In genomic region chr17:76566988-76567431, GRCh38 we compare ENCODE assay signal across 15 cellular contexts. TPM values are rescaled to one million over a fixed set of nuclear protein-coding genes. Genes with fewer than 3 reads are reported as not detected.
A peak's percentile ranks its signal among the peaks of the same experiment; 100 is the strongest.
DNase-seq lines count a peak whose midpoint lies in the region; ATAC-seq, FAIRE-seq and TF ChIP-seq lines count a peak whose summit lies in the region.
"Had no signal": no experiment of that assay in that cellular context is flagged by ENCODE, and none has a peak within 500 bp of the region (broad histone marks: within the 10 kb centered on the region; RNA-seq: fewer than 3 reads in every experiment).

No MANE protein-coding gene starts in this region.

- H3K27ac Mint-ChIP-seq in activated T-cell treated with anti-CD3 and anti-CD28 coated beads, Interleukin-2, amount 50 U/mL, for 24 hours, result peak overlapping the region; percentile 61
- no peak overlapping the region for H3K27ac Mint-ChIP-seq in activated T-cell treated with anti-CD3 and anti-CD28 coated beads, Interleukin-2, amount 50 U/mL, for 72 hours
- peak overlapping the region; percentile 35 for H3K27ac Mint-ChIP-seq in endodermal cell

- no peak overlapping the region for H3K23ac ChIP-seq in neuronal stem cell (ENCODE audit: low read depth, low read length, poor library complexity)

- H3K27me3 ChIP-seq in KMS-11 (ENCODE audit: insufficient read depth, low read depth) (no peaks in the 10 kb centered on the region), endodermal cell (ENCODE audit: control insufficient read depth, insufficient read depth, low read length, poor library complexity, severe bottlenecking) (no peaks in the 10 kb centered on the region), thyroid gland (no peaks in the 10 kb centered on the region), neuronal stem cell (ENCODE audit: control insufficient read depth in 3 of 3, insufficient read depth in 3 of 3, low read depth in 1 of 3, low read length in 3 of 3) (peaks cover 0 to 4% (median 0%) of the 10 kb centered on the region in 3 experiments)

- peaks cover 57% of the 10 kb centered on the region for H3K36me3 Mint-ChIP-seq in activated T-cell treated with anti-CD3 and anti-CD28 coated beads, Interleukin-2, amount 50 U/mL, for 24 hours (ENCODE audit: low read depth)
- peaks cover 4 to 24% of the 10 kb centered on the region in 2 donors for H3K36me3 Mint-ChIP-seq in activated T-cell treated with anti-CD3 and anti-CD28 coated beads, Interleukin-2, amount 50 U/mL, for 72 hours (ENCODE audit: insufficient read depth in 2 of 2)
- H3K36me3 Mint-ChIP-seq in endodermal cell (ENCODE audit: low read depth), result peaks cover 37% of the 10 kb centered on the region

- H4K91ac ChIP-seq in neuronal stem cell (ENCODE audit: low read depth, low read length, poor library complexity), result no peak overlapping the region

- intact Hi-C loops in thyroid gland (cut with DNase I), result no loop called here

- peaks cover 47% of the 10 kb centered on the region for H3K4me1 Mint-ChIP-seq in activated T-cell treated with anti-CD3 and anti-CD28 coated beads, Interleukin-2, amount 50 U/mL, for 24 hours (ENCODE audit: low read depth)
- peaks cover 58% of the 10 kb centered on the region for H3K4me1 Mint-ChIP-seq in activated T-cell treated with anti-CD3 and anti-CD28 coated beads, Interleukin-2, amount 50 U/mL, for 72 hours (ENCODE audit: low read depth)
- peaks cover 27% of the 10 kb centered on the region for H3K4me1 Mint-ChIP-seq in endodermal cell

- no peak overlapping the region for H2BK15ac ChIP-seq in neuronal stem cell (ENCODE audit: low read length)

- peak overlapping the region; percentile 44; the same call in 1 of the 2 replicates for H3K27ac ChIP-seq in KMS-11
- H3K27ac ChIP-seq in endodermal cell (ENCODE audit: low read depth, low read length), result no peak overlapping the region
- H3K27ac ChIP-seq in thyroid gland, result peak overlapping the region; percentile 81 to 95 (median 92)
- no peak overlapping the region for H3K27ac ChIP-seq in neuronal stem cell (replicated peaks; ENCODE audit: low read length)

- H3K14ac ChIP-seq in neuronal stem cell (ENCODE audit: low read length), result no peak overlapping the region

- H3K9me3 Mint-ChIP-seq in activated T-cell treated with anti-CD3 and anti-CD28 coated beads, Interleukin-2, amount 50 U/mL, for 24 hours, result no peaks in the 10 kb centered on the region
- H3K9me3 Mint-ChIP-seq in activated T-cell treated with anti-CD3 and anti-CD28 coated beads, Interleukin-2, amount 50 U/mL, for 72 hours, result no peaks in the 10 kb centered on the region
- no peaks in the 10 kb centered on the region for H3K9me3 Mint-ChIP-seq in endodermal cell
- H3K9me3 Mint-ChIP-seq: activated naive CD4-positive, alpha-beta T cell treated with anti-CD3 and anti-CD28 coated beads, Interleukin-2, amount 50 U/mL, for 24 hours had no signal

- no peak overlapping the region for H3K18ac ChIP-seq in neuronal stem cell (ENCODE audit: low read length)

- peaks cover 7% of the 10 kb centered on the region for H4K20me1 ChIP-seq in KMS-11 (ENCODE audit: insufficient read depth)

- no peak overlapping the region for H4K8ac ChIP-seq in neuronal stem cell (ENCODE audit: low read depth, low read length)

- peaks cover 11% of the 10 kb centered on the region; the same call in 1 of the 2 replicates for H3K79me2 ChIP-seq in KMS-11 (ENCODE audit: insufficient read depth, low read depth)

- no peak overlapping the region for H2AK5ac ChIP-seq in neuronal stem cell (ENCODE audit: low read depth, low read length)

- TF ChIP-seq CTCF in KMS-11 (conservative IDR thresholded peaks at IDR 0.05; ENCODE audit: low read depth, low read length), result no peak
- TF ChIP-seq CTCF in endodermal cell (conservative IDR thresholded peaks at IDR 0.05), result no peak
- TF ChIP-seq CTCF in thyroid gland (IDR thresholded peaks at IDR 0.05), result no peak

- H3K4ac ChIP-seq in neuronal stem cell (ENCODE audit: low read length), result no peak overlapping the region

- no peak overlapping the region for H2BK5ac ChIP-seq in neuronal stem cell (ENCODE audit: low read length)

- H3K9ac ChIP-seq in KMS-11 (no peak overlapping the region), endodermal cell (ENCODE audit: extremely low read depth, low read length, poor library complexity, severe bottlenecking) (no peak overlapping the region), neuronal stem cell (ENCODE audit: low read depth, low read length, poor library complexity) (no peak overlapping the region)

- H3K36me3 ChIP-seq in KMS-11 (ENCODE audit: insufficient read depth) (peaks cover 6% of the 10 kb centered on the region; the same call in 1 of the 2 replicates), endodermal cell (ENCODE audit: control insufficient read depth, insufficient read depth, low read length) (peaks cover 28% of the 10 kb centered on the region), thyroid gland (peaks cover 0 to 7% of the 10 kb centered on the region in 2 donors), neuronal stem cell (replicated peaks in 1 of 2; ENCODE audit: control insufficient read depth in 2 of 2, insufficient read depth in 2 of 2, low read length in 2 of 2) (peaks cover 15 to 46% of the 10 kb centered on the region in 2 donors)

- ATAC-seq in activated T-cell treated with anti-CD3 and anti-CD28 coated beads, Interleukin-2, amount 50 U/mL, for 72 hours (replicated peaks in 1 of 2), result no peak
- no peak for ATAC-seq in activated CD4-positive, CD25-positive, alpha-beta regulatory T cell treated with anti-CD3 and anti-CD28 coated beads, Interleukin-2, amount 50 U/mL, for 24 hours

- no peak overlapping the region for H2AFZ ChIP-seq in KMS-11 (ENCODE audit: low read depth)
- no peak overlapping the region for H2AFZ ChIP-seq in neuronal stem cell (ENCODE audit: low read length)

- no peak overlapping the region for H2BK12ac ChIP-seq in neuronal stem cell (ENCODE audit: low read length)

- no peaks in the 10 kb centered on the region for H3K27me3 Mint-ChIP-seq in activated T-cell treated with anti-CD3 and anti-CD28 coated beads, Interleukin-2, amount 50 U/mL, for 24 hours
- H3K27me3 Mint-ChIP-seq in activated T-cell treated with anti-CD3 and anti-CD28 coated beads, Interleukin-2, amount 50 U/mL, for 72 hours (ENCODE audit: low read depth), result no peaks in the 10 kb centered on the region
- no peaks in the 10 kb centered on the region for H3K27me3 Mint-ChIP-seq in endodermal cell (ENCODE audit: insufficient read depth)
- H3K27me3 Mint-ChIP-seq: activated naive CD4-positive, alpha-beta T cell treated with anti-CD3 and anti-CD28 coated beads, Interleukin-2, amount 50 U/mL, for 24 hours had no signal

- H3K4me3 Mint-ChIP-seq in activated T-cell treated with anti-CD3 and anti-CD28 coated beads, Interleukin-2, amount 50 U/mL, for 24 hours, result no peak overlapping the region
- H3K4me3 Mint-ChIP-seq in activated T-cell treated with anti-CD3 and anti-CD28 coated beads, Interleukin-2, amount 50 U/mL, for 72 hours, result no peak overlapping the region
- H3K4me3 Mint-ChIP-seq in endodermal cell, result no peak overlapping the region
- H3K4me3 Mint-ChIP-seq: activated naive CD4-positive, alpha-beta T cell treated with anti-CD3 and anti-CD28 coated beads, Interleukin-2, amount 50 U/mL, for 24 hours had no signal

- H3K4me1 ChIP-seq in KMS-11 (ENCODE audit: low read depth, poor library complexity, severe bottlenecking) (peaks cover 34% of the 10 kb centered on the region), endodermal cell (ENCODE audit: control insufficient read depth, insufficient read depth, low read length) (peaks cover 8% of the 10 kb centered on the region), thyroid gland (peaks cover 58 to 62% of the 10 kb centered on the region in 2 donors), neuronal stem cell (ENCODE audit: control insufficient read depth in 2 of 2, insufficient read depth in 1 of 2, low read depth in 1 of 2, low read length in 2 of 2) (peaks cover 8 to 11% of the 10 kb centered on the region in 2 donors)

- no peak for TF ChIP-seq POLR2A in thyroid gland (IDR thresholded peaks at IDR 0.05)

- FAIRE-seq in frontal cortex (lab: Jason Lieb, UNC), result no peak
- FAIRE-seq: H54 had no signal

- no peak for DNase-seq in activated T-cell treated with anti-CD3 and anti-CD28 coated beads, Interleukin-2, amount 50 U/mL, for 24 hours
- DNase-seq in activated T-cell treated with anti-CD3 and anti-CD28 coated beads, Interleukin-2, amount 50 U/mL, for 72 hours, result no peak
- DNase-seq in endodermal cell (peak; percentile 65), thyroid gland (no peak), frontal cortex (ENCODE audit: low spot score in 2 of 2) (no peak), neuronal stem cell (ENCODE audit: low spot score) (no peak)
- DNase-seq: EL, left ventricle myocardium inferior, T1000 had no signal

- 89 to 90% methylated on average over 5 of the region's 5 CpGs for WGBS in endodermal cell (ENCODE audit: insufficient coverage in 1 of 2, insufficient read length in 1 of 2), 2 experiments
- WGBS in thyroid gland, 2 donors, result 67 to 69% methylated on average over 5 of the region's 5 CpGs
- WGBS in neuronal stem cell (ENCODE audit: extremely low coverage in 2 of 2, insufficient read length in 2 of 2, insufficient replicate concordance in 1 of 2), 2 donors, result no CpG with 5 or more reads among the region's 5 CpGs

- peak overlapping the region; percentile 21; the same call in 1 of the 2 replicates for H3K4me2 ChIP-seq in KMS-11
- H3K4me2 ChIP-seq in neuronal stem cell (ENCODE audit: insufficient read depth, low read length, poor library complexity, severe bottlenecking), result no peak overlapping the region

- no peak overlapping the region for H2BK120ac ChIP-seq in neuronal stem cell (ENCODE audit: low read depth, low read length)

- H3K4me3 ChIP-seq in KMS-11 (IDR thresholded peaks at IDR 0.05; ENCODE audit: insufficient read depth, low read depth, low read length), result no peak overlapping the region
- H3K4me3 ChIP-seq in endodermal cell (ENCODE audit: low read length), result no peak overlapping the region
- no peak overlapping the region for H3K4me3 ChIP-seq in thyroid gland (replicated peaks in 1 of 3)
- no peak overlapping the region for H3K4me3 ChIP-seq in neuronal stem cell (ENCODE audit: low read length in 2 of 2)
- H3K4me3 ChIP-seq: left ventricle myocardium inferior, skin epidermis had no signal

- H3K79me1 ChIP-seq in neuronal stem cell (ENCODE audit: low read depth, low read length), result no peaks in the 10 kb centered on the region

- no peaks in the 10 kb centered on the region for H3K9me3 ChIP-seq in endodermal cell (ENCODE audit: control insufficient read depth, low read length)
- H3K9me3 ChIP-seq in thyroid gland, result no peaks in the 10 kb centered on the region
- peaks cover 0 to 2% of the 10 kb centered on the region in 2 donors for H3K9me3 ChIP-seq in neuronal stem cell (replicated peaks in 1 of 2; ENCODE audit: control insufficient read depth in 2 of 2, insufficient read depth in 1 of 2, low read depth in 1 of 2, low read length in 2 of 2)
- H3K9me3 ChIP-seq: left ventricle myocardium inferior had no signal

RNA-seq across cellular contexts. Expression of gene ST6GALNAC2, which starts 18.6 kb away (rescaled TPM):
- total RNA-seq in activated T-cell treated with anti-CD3 and anti-CD28 coated beads, Interleukin-2, amount 50 U/mL, for 72 hours, result 1 to 10 TPM; 1.0 to 1.2 TPM
- total RNA-seq in endodermal cell, result 10 to 100 TPM; 15.1 to 26.9 TPM
- polyA plus RNA-seq in endodermal cell (2013, experiment 1 of 2), result 3.5 TPM
- 3.6 TPM for polyA plus RNA-seq in endodermal cell (2013, experiment 2 of 2)
- total RNA-seq in thyroid gland, result 10 to 100 TPM; 32.7 to 65.4 (median 42.6) TPM
- total RNA-seq in frontal cortex, result not detected
- 0.35 TPM for polyA plus RNA-seq in neuronal stem cell (2013, experiment 1 of 2)
- polyA plus RNA-seq in neuronal stem cell (2013, experiment 2 of 2), result 0.50 TPM
- total RNA-seq: HT1080 had no signal

RNA-seq across cellular contexts. Expression of gene PRCD, which starts 27.2 kb away (rescaled TPM):
- total RNA-seq in activated T-cell treated with anti-CD3 and anti-CD28 coated beads, Interleukin-2, amount 50 U/mL, for 72 hours, result 1 to 10 TPM; 1.1 to 1.5 TPM
- total RNA-seq in endodermal cell, result 1 to 10 TPM; 3.2 to 4.8 TPM
- 0.50 TPM for polyA plus RNA-seq in endodermal cell (2013, experiment 1 of 2)
- polyA plus RNA-seq in endodermal cell (2013, experiment 2 of 2), result 2.2 TPM
- total RNA-seq in thyroid gland, result 1 to 10 TPM; 1.5 to 8.3 (median 4.2) TPM
- 2.4 TPM for total RNA-seq in frontal cortex
- 1.4 TPM for polyA plus RNA-seq in neuronal stem cell (2013, experiment 1 of 2)
- 1.2 TPM for polyA plus RNA-seq in neuronal stem cell (2013, experiment 2 of 2)
- total RNA-seq: HT1080 had no signal

RNA-seq across cellular contexts. Expression of gene CYGB, which starts 29.5 kb away (rescaled TPM):
- total RNA-seq in activated T-cell treated with anti-CD3 and anti-CD28 coated beads, Interleukin-2, amount 50 U/mL, for 72 hours, result under 1 TPM in 1 of 2 donors, not detected in 1; 0.44 TPM
- total RNA-seq in endodermal cell (1 to 10 TPM; 2.0 to 3.4 TPM), thyroid gland (10 to 100 TPM; 14.7 to 32.3 (median 25.6) TPM), frontal cortex (3.3 TPM)
- polyA plus RNA-seq in endodermal cell (2013, experiment 1 of 2), result 3.3 TPM
- 2.3 TPM for polyA plus RNA-seq in endodermal cell (2013, experiment 2 of 2)
- 0.98 TPM for polyA plus RNA-seq in neuronal stem cell (2013, experiment 1 of 2)
- 0.96 TPM for polyA plus RNA-seq in neuronal stem cell (2013, experiment 2 of 2)

Comparison
In these comparisons a context has a peak if more than half of its experiments do, and no peak if none do; other contexts are left out.
1. H3K27ac ChIP-seq: peak in KMS-11 (single experiment) and thyroid gland (3 of 3); none in endodermal cell (single experiment) and neuronal stem cell (single experiment).
2. RNA of gene ST6GALNAC2, which starts 18.6 kb away (total RNA-seq): 32.7 to 65.4 TPM in thyroid gland and 15.1 to 26.9 TPM in endodermal cell; 1.0 to 1.2 TPM in activated T-cell treated with anti-CD3 and anti-CD28 coated beads, Interleukin-2, amount 50 U/mL, for 72 hours and not detected in frontal cortex (single experiment); every median in the first group is over 4 times any median in the second.